In genomic region chr1:10189659-10190058, GRCh38 we compare ENCODE assay signal across 17 cellular contexts. TPM values are rescaled to one million over a fixed set of nuclear protein-coding genes. Genes with fewer than 3 reads are reported as not detected.
DNase-seq lines count a peak whose midpoint lies in the region; ATAC-seq lines count a peak whose summit lies in the region.
"Had no signal": no experiment of that assay in that cellular context is flagged by ENCODE, and none has a peak within 500 bp of the region (broad histone marks: within the 10 kb centered on the region; RNA-seq: fewer than 3 reads in every experiment).

No MANE protein-coding gene starts in this region.

- H3K79me1 ChIP-seq in mesenchymal stem cell (replicated peaks; ENCODE audit: low read length, poor library complexity, severe bottlenecking), result no peaks in the 10 kb centered on the region

- H3K14ac ChIP-seq in mesenchymal stem cell (ENCODE audit: low read length in 2 of 2), result no peak overlapping the region

- no peak overlapping the region for H2BK12ac ChIP-seq in mesenchymal stem cell (ENCODE audit: low read length in 2 of 2)

- no peak overlapping the region for H3K4ac ChIP-seq in mesenchymal stem cell (ENCODE audit: low read depth in 1 of 2, low read length in 2 of 2)

- no peak overlapping the region for H3K18ac ChIP-seq in mesenchymal stem cell (ENCODE audit: low read depth in 1 of 2, low read length in 2 of 2)

- H3K36me3 ChIP-seq in BLaER1 treated with 17β-estradiol and CSF1 and Interleukin-3, amounts not matched to agents 10 nM and 100 nM, result no peaks in the 10 kb centered on the region; a peak in 1 of 22 replicates
- H3K36me3 ChIP-seq in mesenchymal stem cell (ENCODE audit: control insufficient read depth in 1 of 2, insufficient read depth in 2 of 2, low read depth in 1 of 2, low read length in 2 of 2), result peaks cover 3 to 6% of the 10 kb centered on the region in 2 experiments
- H3K36me3 ChIP-seq: Peyer's patch, thoracic aorta had no signal

- intact Hi-C loops in sciatic nerve (cut with DNase I), result no loop called here

- peak overlapping the region in 10 of 11 experiments; percentile 6 to 48 (median 36); a peak in 13 of 22 replicates for H3K4me2 ChIP-seq in BLaER1 treated with 17β-estradiol and CSF1 and Interleukin-3, amounts not matched to agents 10 nM and 100 nM
- H3K4me2 ChIP-seq in mesenchymal stem cell (ENCODE audit: low read length, poor library complexity, severe bottlenecking), result no peak overlapping the region

- no peak overlapping the region for H2BK15ac ChIP-seq in mesenchymal stem cell (ENCODE audit: low read depth, poor library complexity, severe bottlenecking)

- H4K8ac ChIP-seq in mesenchymal stem cell (ENCODE audit: low read length), result no peak overlapping the region

- WGBS in mesenchymal stem cell, result 90% methylated on average over 4 of the region's 4 CpGs

- ATAC-seq in GM18498 (IDR thresholded peaks at IDR 0.05; ENCODE audit: unreplicated experiment), result peak; percentile 50
- no peak for ATAC-seq in sciatic nerve

- no peak overlapping the region for H2BK120ac ChIP-seq in mesenchymal stem cell (ENCODE audit: low read depth, low read length)

- H4K91ac ChIP-seq in mesenchymal stem cell (ENCODE audit: low read length), result peak overlapping the region; percentile 7

- no peak overlapping the region for H3K27ac ChIP-seq in BLaER1 treated with 17β-estradiol and CSF1 and Interleukin-3, amounts not matched to agents 10 nM and 100 nM
- no peak overlapping the region for H3K27ac ChIP-seq in mesenchymal stem cell (ENCODE audit: low read length, poor library complexity, severe bottlenecking)
- H3K27ac ChIP-seq: Peyer's patch, thoracic aorta had no signal

- H2AK5ac ChIP-seq in mesenchymal stem cell (ENCODE audit: low read length, severe bottlenecking), result no peak overlapping the region

- peak; percentile 34 for DNase-seq in NOMO-1 treated with dmso at 0.1 percent for 144 hours (lab: John Stamatoyannopoulos, UW; ENCODE audit: unreplicated experiment)
- no peak for DNase-seq in mesenchymal stem cell
- no peak for DNase-seq in sciatic nerve (ENCODE audit: low spot score)
- DNase-seq in DMS53 (lab: John Stamatoyannopoulos, UW), result no peak
- DNase-seq in NCI-H187 (lab: John Stamatoyannopoulos, UW), result no peak
- DNase-seq in NCI-H2196 treated with DMSO at 0.1 percent for 48 hours (lab: John Stamatoyannopoulos, UW; ENCODE audit: unreplicated experiment), result no peak
- DNase-seq: activated CD4-positive, alpha-beta memory T cell treated with anti-CD3 and anti-CD28 coated beads, Interleukin-2, amount 10 ng/mL, durations not matched to agents 7 days and 5 days; cerebellar nuclear complex; GOT3; kidney glomerular epithelial cell; NCI-H2081 treated with DMSO at 0.1 percent for 48 hours; NCI-H526; stimulated activated CD4-positive, alpha-beta T cell treated with anti-CD3 and anti-CD28 coated beads, Interleukin-4, amount 100 ng/mL, for 1 hour had no signal

- H3K4me3 ChIP-seq in BLaER1 treated with 17β-estradiol and CSF1 and Interleukin-3, amounts not matched to agents 10 nM and 100 nM, result no peak overlapping the region
- H3K4me3 ChIP-seq in mesenchymal stem cell (ENCODE audit: insufficient read depth in 1 of 2, low read depth in 1 of 2, low read length in 2 of 2), result no peak overlapping the region
- H3K4me3 ChIP-seq: Peyer's patch, thoracic aorta had no signal

- no peaks in the 10 kb centered on the region for H3K27me3 ChIP-seq in BLaER1 treated with 17β-estradiol and CSF1 and Interleukin-3, amounts not matched to agents 10 nM and 100 nM
- H3K27me3 ChIP-seq in mesenchymal stem cell (ENCODE audit: control insufficient read depth in 1 of 2, insufficient read depth in 1 of 2, low read length in 2 of 2), result no peaks in the 10 kb centered on the region
- H3K27me3 ChIP-seq: Peyer's patch had no signal

- peaks cover 0 to 11% (median 7%) of the 10 kb centered on the region in 10 experiments; a peak in 12 of 20 replicates for H3K4me1 ChIP-seq in BLaER1 treated with 17β-estradiol and CSF1 and Interleukin-3, amounts not matched to agents 10 nM and 100 nM
- peaks cover 2% of the 10 kb centered on the region for H3K4me1 ChIP-seq in mesenchymal stem cell (ENCODE audit: control insufficient read depth, insufficient read depth, low read depth, low read length)
- H3K4me1 ChIP-seq: Peyer's patch had no signal

- H3K23ac ChIP-seq in mesenchymal stem cell (ENCODE audit: low read length in 2 of 2), result no peak overlapping the region

- H2BK5ac ChIP-seq in mesenchymal stem cell (ENCODE audit: low read depth, low read length, poor library complexity, severe bottlenecking), result no peak overlapping the region

- H3K9ac ChIP-seq in BLaER1 treated with 17β-estradiol and CSF1 and Interleukin-3, amounts not matched to agents 10 nM and 100 nM, result no peak overlapping the region
- H3K9ac ChIP-seq in mesenchymal stem cell (ENCODE audit: low read length), result no peak overlapping the region

- no peaks in the 10 kb centered on the region for H4K20me1 ChIP-seq in BLaER1 treated with 17β-estradiol and CSF1 and Interleukin-3, amounts not matched to agents 10 nM and 100 nM

- H2AFZ ChIP-seq in mesenchymal stem cell (ENCODE audit: low read depth, low read length), result no peak overlapping the region

- peaks cover 0 to 7% (median 0%) of the 10 kb centered on the region in 11 experiments; a peak in 7 of 22 replicates for H3K9me3 ChIP-seq in BLaER1 treated with 17β-estradiol and CSF1 and Interleukin-3, amounts not matched to agents 10 nM and 100 nM (replicated peaks in 1 of 11)
- H3K9me3 ChIP-seq in mesenchymal stem cell (ENCODE audit: control insufficient read depth, low read length), result no peaks in the 10 kb centered on the region
- H3K9me3 ChIP-seq: Peyer's patch, thoracic aorta had no signal

RNA-seq across cellular contexts. Expression of gene KIF1B, which starts 20.7 kb away (rescaled TPM):
- polyA plus RNA-seq in mesenchymal stem cell (2013, experiment 1 of 2), result 18.2 TPM
- 17.6 TPM for polyA plus RNA-seq in mesenchymal stem cell (2013, experiment 2 of 2)
- 70.4 TPM for total RNA-seq in sciatic nerve
